Comparison of ENCODE assay signal across 10 cellular contexts in genomic region chr1:19074902-19075721, GRCh38.
A peak's percentile ranks its signal among the peaks of the same experiment; 100 is the strongest.
DNase-seq lines count a peak whose midpoint lies in the region; ATAC-seq, FAIRE-seq and TF ChIP-seq lines count a peak whose summit lies in the region.
"Had no signal": no experiment of that assay in that cellular context is flagged by ENCODE, and none has a peak within 500 bp of the region (broad histone marks: within the 10 kb centered on the region; RNA-seq: fewer than 3 reads in every experiment).

No MANE protein-coding gene starts in this region.

- H3K79me1 ChIP-seq in H9 (ENCODE audit: insufficient read depth, low read depth, low read length, poor library complexity, severe bottlenecking), result no peaks in the 10 kb centered on the region

- H2BK15ac ChIP-seq in H9 (ENCODE audit: low read depth, low read length), result no peak overlapping the region

- peak overlapping the region; percentile 84 for H3K4me3 Mint-ChIP-seq in activated naive CD4-positive, alpha-beta T cell treated with anti-CD3 and anti-CD28 coated beads, Interleukin-2, amount 50 U/mL, for 24 hours
- no peak overlapping the region for H3K4me3 Mint-ChIP-seq in H9
- H3K4me3 Mint-ChIP-seq: neural crest cell had no signal

- H3K23me2 ChIP-seq in H9 (ENCODE audit: insufficient read length, low read depth, low read length, poor library complexity, severe bottlenecking), result no peaks in the 10 kb centered on the region

- no peak overlapping the region for H4K8ac ChIP-seq in H9 (replicated peaks; ENCODE audit: insufficient read length, low read depth, low read length)

- H4K5ac ChIP-seq in H9 (ENCODE audit: insufficient read length, low read depth, low read length), result no peak overlapping the region

- H3K4me1 Mint-ChIP-seq in activated naive CD4-positive, alpha-beta T cell treated with anti-CD3 and anti-CD28 coated beads, Interleukin-2, amount 50 U/mL, for 24 hours, result peaks cover 57% of the 10 kb centered on the region
- peaks cover 14 to 17% of the 10 kb centered on the region in 2 experiments for H3K4me1 Mint-ChIP-seq in H9

- peak overlapping the region; percentile 81 for H3K27ac Mint-ChIP-seq in activated naive CD4-positive, alpha-beta T cell treated with anti-CD3 and anti-CD28 coated beads, Interleukin-2, amount 50 U/mL, for 24 hours
- H3K27ac Mint-ChIP-seq in H9, result no peak overlapping the region

- TF ChIP-seq CTCF in bronchial epithelial cell (IDR thresholded peaks at IDR 0.05; ENCODE audit: insufficient read depth, low read length, severe bottlenecking), result no peak
- TF ChIP-seq CTCF in vagina (IDR thresholded peaks at IDR 0.05), result no peak
- TF ChIP-seq CTCF in H9 (conservative IDR thresholded peaks at IDR 0.05), result no peak

- no peak overlapping the region for H2AK5ac ChIP-seq in H9 (ENCODE audit: insufficient read length, low read length)

- no peak overlapping the region for H2BK120ac ChIP-seq in H9 (ENCODE audit: low read depth, low read length, poor library complexity, severe bottlenecking)

- no peak overlapping the region for H3K56ac ChIP-seq in H9 (ENCODE audit: insufficient read length, low read depth, low read length)

- H3K27me3 ChIP-seq in bronchial epithelial cell (ENCODE audit: control insufficient read depth, insufficient read depth, low read length) (no peaks in the 10 kb centered on the region), mucosa of rectum (ENCODE audit: control insufficient read depth in 2 of 2, insufficient read depth in 2 of 2, low read length in 2 of 2) (no peaks in the 10 kb centered on the region), vagina (no peaks in the 10 kb centered on the region), H9 (ENCODE audit: insufficient read depth, low read length) (no peaks in the 10 kb centered on the region)

- H3K9ac ChIP-seq in mucosa of rectum (ENCODE audit: low read depth in 1 of 2, low read length in 2 of 2) (peak overlapping the region in 1 of 2 donors; percentile 13), H9 (ENCODE audit: extremely low read depth, insufficient read length, low read length) (no peak overlapping the region)

- H4K91ac ChIP-seq in H9 (ENCODE audit: insufficient read length, low read depth, low read length), result no peak overlapping the region

- H3K14ac ChIP-seq in H9 (ENCODE audit: insufficient read depth, low read length), result no peak overlapping the region

- H3K27ac ChIP-seq in mucosa of rectum (ENCODE audit: low read depth in 2 of 2, low read length in 2 of 2) (peak overlapping the region; percentile 43 to 62), vagina (peak overlapping the region; percentile 79), H9 (ENCODE audit: insufficient read length, low read depth, low read length) (no peak overlapping the region)

- no CpG with 5 or more reads among the region's 21 CpGs for WGBS in H9 (ENCODE audit: extremely low coverage, insufficient read length, low lambda C conversion rate)

- H4K20me1 ChIP-seq in H9 (ENCODE audit: control insufficient read depth, insufficient read depth, insufficient read length), result no peaks in the 10 kb centered on the region

- no peak overlapping the region for H2BK12ac ChIP-seq in H9 (ENCODE audit: insufficient read length, low read depth, low read length)

- H2AFZ ChIP-seq in H9 (ENCODE audit: low read length), result no peak overlapping the region

- no peak overlapping the region for H3K23ac ChIP-seq in H9 (ENCODE audit: insufficient read length, low read depth, low read length)

- H3K4me2 ChIP-seq in H9 (ENCODE audit: insufficient read depth, insufficient read length, low read length), result no peak overlapping the region

- H3K36me3 ChIP-seq in bronchial epithelial cell (ENCODE audit: control insufficient read depth, insufficient read depth, low read length) (peaks cover 11% of the 10 kb centered on the region), mucosa of rectum (ENCODE audit: control insufficient read depth in 2 of 2, insufficient read depth in 2 of 2, low read length in 2 of 2) (peaks cover 64 to 68% of the 10 kb centered on the region in 2 donors), vagina (peaks cover 0 to 50% of the 10 kb centered on the region in 2 donors)

- ATAC-seq in GM18517 (IDR thresholded peaks at IDR 0.05; ENCODE audit: unreplicated experiment), result no peak

- H3K79me2 ChIP-seq in H9 (ENCODE audit: insufficient read depth, low read length), result no peaks in the 10 kb centered on the region

- no peak for DNase-seq in activated naive CD4-positive, alpha-beta T cell (lab: John Stamatoyannopoulos, UW)
- DNase-seq in bronchial epithelial cell (ENCODE audit: low read depth) (peak; percentile 97), vagina (ENCODE audit: extremely low spot score in 2 of 2) (no peak), OCI-M2 (lab: John Stamatoyannopoulos, UW; ENCODE audit: unreplicated experiment) (no peak), H9 (no peak)
- DNase-seq: NCI-H2081 had no signal

- H2BK5ac ChIP-seq in H9 (ENCODE audit: insufficient read length, low read length), result no peak overlapping the region

- intact Hi-C loops in vagina (cut with DNase I), result no loop called here

- H3T11ph ChIP-seq in H9 (ENCODE audit: low read length), result no peak overlapping the region

- no peak overlapping the region for H3K18ac ChIP-seq in H9 (ENCODE audit: insufficient read length, low read depth, low read length)

- H3K36me3 Mint-ChIP-seq in activated naive CD4-positive, alpha-beta T cell treated with anti-CD3 and anti-CD28 coated beads, Interleukin-2, amount 50 U/mL, for 24 hours, result peaks cover 14% of the 10 kb centered on the region
- H3K36me3 Mint-ChIP-seq in H9 (ENCODE audit: insufficient read depth in 1 of 3, low read depth in 3 of 3), result peaks cover 33 to 77% (median 68%) of the 10 kb centered on the region in 3 experiments; a peak in 6 of 7 replicates

- peak; percentile 99 for FAIRE-seq in bronchial epithelial cell (lab: Jason Lieb, UNC)

- H3K4me1 ChIP-seq in mucosa of rectum (ENCODE audit: control insufficient read depth in 2 of 2, insufficient read depth in 2 of 2, low read length in 2 of 2), result peaks cover 36 to 52% of the 10 kb centered on the region in 2 donors
- H3K4me1 ChIP-seq in vagina, result peaks cover 57% of the 10 kb centered on the region
- no peaks in the 10 kb centered on the region for H3K4me1 ChIP-seq in H9 (ENCODE audit: insufficient read depth, low read length)

- no peak overlapping the region for H2BK20ac ChIP-seq in H9 (ENCODE audit: low read depth, low read length, poor library complexity, severe bottlenecking)

- no peaks in the 10 kb centered on the region for H3K9me3 ChIP-seq in mucosa of rectum (ENCODE audit: control insufficient read depth in 2 of 2, low read length in 2 of 2)
- no peaks in the 10 kb centered on the region for H3K9me3 ChIP-seq in vagina
- no peaks in the 10 kb centered on the region for H3K9me3 ChIP-seq in H9 (ENCODE audit: control insufficient read depth, low read depth, low read length)

- no peak overlapping the region for H3K4ac ChIP-seq in H9 (ENCODE audit: low read depth, low read length)

- H3K9me3 Mint-ChIP-seq in activated naive CD4-positive, alpha-beta T cell treated with anti-CD3 and anti-CD28 coated beads, Interleukin-2, amount 50 U/mL, for 24 hours, result no peaks in the 10 kb centered on the region
- H3K9me3 Mint-ChIP-seq in H9, result no peaks in the 10 kb centered on the region
- H3K9me3 Mint-ChIP-seq: neural crest cell had no signal

- H3K4me3 ChIP-seq in bronchial epithelial cell (ENCODE audit: low read depth, low read length), result no peak overlapping the region
- no peak overlapping the region for H3K4me3 ChIP-seq in mucosa of rectum (ENCODE audit: low read length in 2 of 2)
- no peak overlapping the region for H3K4me3 ChIP-seq in vagina

- H3K27me3 Mint-ChIP-seq in activated naive CD4-positive, alpha-beta T cell treated with anti-CD3 and anti-CD28 coated beads, Interleukin-2, amount 50 U/mL, for 24 hours, result no peaks in the 10 kb centered on the region
- H3K27me3 Mint-ChIP-seq in H9 (ENCODE audit: low read depth), result no peaks in the 10 kb centered on the region; the same call in 1 of the 2 replicates

- peak in 1 of 2 donors; percentile 3 for TF ChIP-seq POLR2A in vagina (IDR thresholded peaks at IDR 0.05)
